In genomic region chr3:55409802-55410201, GRCh38 we compare ENCODE assay signal across 22 cellular contexts.
"Had no signal": no experiment of that assay in that cellular context is flagged by ENCODE, and none has a peak within 500 bp of the region (broad histone marks: within the 10 kb centered on the region; RNA-seq: fewer than 3 reads in every experiment).

No MANE protein-coding gene starts in this region.

- H3K27me3 Mint-ChIP-seq: activated B cell treated with CpG ODN at 0.5 μM for 24 hours; activated CD4-positive, alpha-beta memory T cell treated with anti-CD3 and anti-CD28 coated beads, Interleukin-2, amount 10 ng/mL, durations not matched to agents 7 days and 5 days; activated CD8-positive, alpha-beta memory T cell treated with anti-CD3 and anti-CD28 coated beads, Interleukin-2, amount 10 ng/mL, durations not matched to agents 7 days and 5 days; activated naive CD4-positive, alpha-beta T cell treated with anti-CD3 and anti-CD28 coated beads, Interleukin-2, amount 10 ng/mL, durations not matched to agents 7 days and 5 days; activated naive CD8-positive, alpha-beta T cell treated with anti-CD3 and anti-CD28 coated beads, Interleukin-2, amount 50 U/mL, for 24 hours; naive thymus-derived CD4-positive, alpha-beta T cell; stimulated activated naive CD8-positive, alpha-beta T cell treated with anti-CD3 and anti-CD28 coated beads, Interleukin-15, amount 100 ng/mL, for 72 hours had no signal

- H3K9me3 Mint-ChIP-seq: T-helper 2 cell treated with Interferon-gamma antibody and Interleukin-4, amounts not matched to agents 5 μg/mL and 100 μg/mL, for 36 hours had no signal

- H3K27me3 ChIP-seq: hepatocyte, neural progenitor cell, right atrium auricular region, vagina had no signal

- H3K4me1 ChIP-seq: neural progenitor cell, prostate gland, right atrium auricular region, vagina had no signal

- H3K9me3 ChIP-seq: prostate gland, vagina had no signal

- H3K4me3 Mint-ChIP-seq: activated B cell treated with CpG ODN at 0.5 μM for 24 hours; activated CD4-positive, alpha-beta memory T cell treated with anti-CD3 and anti-CD28 coated beads, Interleukin-2, amount 10 ng/mL, durations not matched to agents 7 days and 5 days; activated CD8-positive, alpha-beta memory T cell treated with anti-CD3 and anti-CD28 coated beads, Interleukin-2, amount 10 ng/mL, durations not matched to agents 7 days and 5 days; activated naive CD4-positive, alpha-beta T cell treated with anti-CD3 and anti-CD28 coated beads, Interleukin-2, amount 10 ng/mL, durations not matched to agents 7 days and 5 days; activated naive CD8-positive, alpha-beta T cell treated with anti-CD3 and anti-CD28 coated beads, Interleukin-2, amount 50 U/mL, for 24 hours; naive thymus-derived CD4-positive, alpha-beta T cell; neural progenitor cell; stimulated activated naive CD8-positive, alpha-beta T cell treated with anti-CD3 and anti-CD28 coated beads, Interleukin-15, amount 100 ng/mL, for 72 hours; T-helper 2 cell treated with Interferon-gamma antibody and Interleukin-4, amounts not matched to agents 5 μg/mL and 100 μg/mL, for 36 hours had no signal

- H3K27ac ChIP-seq: hepatocyte, neural progenitor cell, prostate gland, right atrium auricular region, skin epidermis, vagina had no signal

- H3K36me3 Mint-ChIP-seq: activated CD8-positive, alpha-beta memory T cell treated with anti-CD3 and anti-CD28 coated beads, Interleukin-2, amount 10 ng/mL, durations not matched to agents 7 days and 5 days; activated naive CD4-positive, alpha-beta T cell treated with anti-CD3 and anti-CD28 coated beads, Interleukin-2, amount 10 ng/mL, durations not matched to agents 7 days and 5 days; naive thymus-derived CD4-positive, alpha-beta T cell had no signal

- H3K36me3 ChIP-seq: neural progenitor cell, prostate gland, right atrium auricular region, vagina had no signal

- H3K9ac ChIP-seq: neural progenitor cell had no signal

- ATAC-seq: activated CD8-positive, alpha-beta memory T cell treated with anti-CD3 and anti-CD28 coated beads, Interleukin-2, amount 10 ng/mL, durations not matched to agents 7 days and 5 days; activated naive CD8-positive, alpha-beta T cell treated with anti-CD3 and anti-CD28 coated beads, Interleukin-2, amount 50 U/mL, for 24 hours; left cardiac atrium; naive thymus-derived CD4-positive, alpha-beta T cell; stimulated activated naive CD8-positive, alpha-beta T cell treated with anti-CD3 and anti-CD28 coated beads, Interleukin-15, amount 100 ng/mL, for 72 hours had no signal

- H3K4me3 ChIP-seq: hepatocyte, neural progenitor cell, prostate gland, right atrium auricular region, skin epidermis, vagina had no signal

- H2AFZ ChIP-seq: hepatocyte, neural progenitor cell had no signal

- H3K4me2 ChIP-seq: hepatocyte, neural progenitor cell had no signal

- H3K4me1 Mint-ChIP-seq: activated B cell treated with CpG ODN at 0.5 μM for 24 hours; activated CD4-positive, alpha-beta memory T cell treated with anti-CD3 and anti-CD28 coated beads, Interleukin-2, amount 10 ng/mL, durations not matched to agents 7 days and 5 days; activated CD8-positive, alpha-beta memory T cell treated with anti-CD3 and anti-CD28 coated beads, Interleukin-2, amount 10 ng/mL, durations not matched to agents 7 days and 5 days; activated naive CD4-positive, alpha-beta T cell treated with anti-CD3 and anti-CD28 coated beads, Interleukin-2, amount 10 ng/mL, durations not matched to agents 7 days and 5 days; activated naive CD8-positive, alpha-beta T cell treated with anti-CD3 and anti-CD28 coated beads, Interleukin-2, amount 50 U/mL, for 24 hours; naive thymus-derived CD4-positive, alpha-beta T cell; stimulated activated naive CD8-positive, alpha-beta T cell treated with anti-CD3 and anti-CD28 coated beads, Interleukin-15, amount 100 ng/mL, for 72 hours had no signal

- DNase-seq: activated B cell treated with CpG ODN at 0.5 μM for 24 hours; activated CD4-positive, alpha-beta memory T cell treated with anti-CD3 and anti-CD28 coated beads, Interleukin-2, amount 10 ng/mL, durations not matched to agents 7 days and 5 days; activated CD4-positive, alpha-beta T cell treated with anti-CD3 and anti-CD28 coated beads for 48 hours; activated CD8-positive, alpha-beta memory T cell treated with anti-CD3 and anti-CD28 coated beads, Interleukin-2, amount 10 ng/mL, durations not matched to agents 7 days and 5 days; activated naive CD4-positive, alpha-beta T cell treated with anti-CD3 and anti-CD28 coated beads, Interleukin-2, amount 10 ng/mL, durations not matched to agents 7 days and 5 days; activated naive CD8-positive, alpha-beta T cell treated with anti-CD3 and anti-CD28 coated beads, Interleukin-2, amount 50 U/mL, for 24 hours; aorta; cerebellar nuclear complex; effector CD4-positive, alpha-beta T cell; left cardiac atrium; mesenchymal stem cell; naive thymus-derived CD4-positive, alpha-beta T cell; stimulated activated CD4-positive, alpha-beta T cell treated with anti-CD3 and anti-CD28 coated beads, Interleukin-4, amount 100 ng/mL, for 1 hour; stimulated activated naive CD8-positive, alpha-beta T cell treated with anti-CD3 and anti-CD28 coated beads, Interleukin-15, amount 100 ng/mL, for 72 hours; trophoblast cell had no signal
